Comparison of ENCODE assay signal across 12 cellular contexts in the genomic region with DNA sequence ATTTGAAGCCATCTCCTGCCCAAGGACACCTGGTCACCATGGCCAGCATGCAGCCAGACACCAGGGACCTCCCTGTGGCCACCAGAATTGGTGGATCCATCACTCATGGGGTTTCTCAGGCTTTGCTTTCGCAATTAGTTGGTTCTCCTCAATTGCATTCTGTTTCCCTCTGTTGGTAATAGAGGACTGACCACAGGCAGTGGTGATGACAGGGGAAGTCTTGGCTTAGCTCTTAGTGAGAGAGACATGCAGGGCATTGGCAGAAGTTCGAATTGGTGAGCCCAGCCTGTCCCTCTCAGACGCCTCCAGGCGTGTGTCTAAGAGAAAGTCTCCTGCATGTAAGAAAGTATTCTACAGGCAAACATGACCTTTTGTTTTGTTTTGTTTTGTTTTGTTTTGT. TPM values are rescaled to one million over a fixed set of nuclear protein-coding genes. Genes with fewer than 3 reads are reported as not detected.
DNase-seq lines count a peak whose midpoint lies in the region; ATAC-seq and TF ChIP-seq lines count a peak whose summit lies in the region.
"Had no signal": no experiment of that assay in that cellular context is flagged by ENCODE, and none has a peak within 500 bp of the region (broad histone marks: within the 10 kb centered on the region; RNA-seq: fewer than 3 reads in every experiment).

No MANE protein-coding gene starts in this region.

- H3K4me1 Mint-ChIP-seq in GM23338: no peaks in the 10 kb centered on the region
- no peaks in the 10 kb centered on the region for H3K4me1 Mint-ChIP-seq in CD8-positive, alpha-beta memory T cell

- H2AFZ ChIP-seq in trophoblast cell (ENCODE audit: insufficient read depth, low read length, poor library complexity) (no peak overlapping the region), GM23338 (no peak overlapping the region)

- peaks cover 4% of the 10 kb centered on the region; the same call in 1 of the 3 replicates for H3K9me3 Mint-ChIP-seq in GM23338
- no peaks in the 10 kb centered on the region for H3K9me3 Mint-ChIP-seq in CD8-positive, alpha-beta memory T cell
- H3K9me3 Mint-ChIP-seq: activated naive CD4-positive, alpha-beta T cell treated with anti-CD3 and anti-CD28 coated beads for 36 hours had no signal

- H2AK5ac ChIP-seq in trophoblast cell (ENCODE audit: low read length): no peak overlapping the region

- H3K79me2 ChIP-seq in trophoblast cell (ENCODE audit: control insufficient read depth, insufficient read depth, low read length, poor library complexity): no peaks in the 10 kb centered on the region
- H3K79me2 ChIP-seq in GM23338 (replicated peaks; ENCODE audit: insufficient read depth): no peaks in the 10 kb centered on the region

- H3K4me3 ChIP-seq in trophoblast cell (ENCODE audit: low read depth, low read length) (no peak overlapping the region), GM23338 (no peak overlapping the region), tibial nerve (no peak overlapping the region)
- H3K4me3 ChIP-seq in CD8-positive, alpha-beta memory T cell (ENCODE audit: low read length): no peak overlapping the region

- H4K12ac ChIP-seq in trophoblast cell (ENCODE audit: low read depth, low read length): no peak overlapping the region

- no peaks in the 10 kb centered on the region for H3K9me2 ChIP-seq in GM23338 (ENCODE audit: insufficient read depth)

- H3K27ac ChIP-seq in trophoblast cell (ENCODE audit: low read depth, low read length): no peak overlapping the region
- H3K27ac ChIP-seq in GM23338 (ENCODE audit: low read depth): no peak overlapping the region
- H3K27ac ChIP-seq in CD8-positive, alpha-beta memory T cell (ENCODE audit: low read depth, low read length): no peak overlapping the region
- H3K27ac ChIP-seq in tibial nerve: no peak overlapping the region
- H3K27ac ChIP-seq: RWPE1 had no signal

- DNase-seq in GM03348 (ENCODE audit: low spot score): peak; percentile 71
- DNase-seq in NOMO-1 treated with DMSO at 0.1 percent for 48 hours (lab: John Stamatoyannopoulos, UW; ENCODE audit: unreplicated experiment): peak; percentile 94
- peak; percentile 89 for DNase-seq in fibroblast of gingiva (ENCODE audit: low read depth)
- peak; percentile 73 to 81 for DNase-seq in trophoblast cell
- DNase-seq in GM23338 (ENCODE audit: low spot score): no peak
- DNase-seq in CD8-positive, alpha-beta memory T cell: no peak
- no peak for DNase-seq in tibial nerve (ENCODE audit: low spot score in 2 of 2)
- DNase-seq: activated naive CD4-positive, alpha-beta T cell treated with anti-CD3 and anti-CD28 coated beads for 36 hours; COR-L47 had no signal

- H3K4me1 ChIP-seq in trophoblast cell (ENCODE audit: control insufficient read depth in 1 of 2, insufficient read depth in 2 of 2, low read length in 2 of 2): peaks cover 13 to 15% of the 10 kb centered on the region in 2 experiments
- no peaks in the 10 kb centered on the region for H3K4me1 ChIP-seq in GM23338 (ENCODE audit: insufficient read depth)
- H3K4me1 ChIP-seq in CD8-positive, alpha-beta memory T cell (ENCODE audit: insufficient read depth, low read length): no peaks in the 10 kb centered on the region
- peaks cover 0 to 13% (median 0%) of the 10 kb centered on the region in 4 donors for H3K4me1 ChIP-seq in tibial nerve

- peaks cover 12% of the 10 kb centered on the region for H3K79me1 ChIP-seq in trophoblast cell (ENCODE audit: low read length)

- no peak overlapping the region for H3K4me2 ChIP-seq in trophoblast cell (ENCODE audit: low read length)
- no peak overlapping the region for H3K4me2 ChIP-seq in GM23338

- H3K36me3 ChIP-seq in trophoblast cell (ENCODE audit: control insufficient read depth in 1 of 2, insufficient read depth in 2 of 2, low read length in 2 of 2) (no peaks in the 10 kb centered on the region), GM23338 (ENCODE audit: insufficient read depth) (no peaks in the 10 kb centered on the region), tibial nerve (no peaks in the 10 kb centered on the region)
- H3K36me3 ChIP-seq in CD8-positive, alpha-beta memory T cell (ENCODE audit: insufficient read depth, low read length): no peaks in the 10 kb centered on the region

- H3K23ac ChIP-seq in trophoblast cell (ENCODE audit: low read length): no peak overlapping the region

- H4K8ac ChIP-seq in trophoblast cell (ENCODE audit: low read depth, low read length): no peak overlapping the region

- no peak overlapping the region for H2BK120ac ChIP-seq in trophoblast cell (ENCODE audit: insufficient read depth, low read length, poor library complexity)

- H3K4ac ChIP-seq in trophoblast cell (ENCODE audit: low read depth, low read length): no peak overlapping the region

- H3K27me3 ChIP-seq in trophoblast cell (ENCODE audit: insufficient read depth, low read length) (no peaks in the 10 kb centered on the region), GM23338 (ENCODE audit: insufficient read depth) (no peaks in the 10 kb centered on the region), tibial nerve (no peaks in the 10 kb centered on the region)
- H3K27me3 ChIP-seq in CD8-positive, alpha-beta memory T cell (ENCODE audit: insufficient read depth, low read length, poor library complexity, severe bottlenecking): no peaks in the 10 kb centered on the region

- peak overlapping the region; percentile 32 for H2BK12ac ChIP-seq in trophoblast cell (ENCODE audit: low read length)

- no peak for ATAC-seq in GM23338
- ATAC-seq in HG03045 (IDR thresholded peaks at IDR 0.05; ENCODE audit: unreplicated experiment): no peak

- no peak for TF ChIP-seq CTCF in GM23338 (conservative IDR thresholded peaks at IDR 0.05; ENCODE audit: low read depth in 2 of 2)
- no peak for TF ChIP-seq CTCF in tibial nerve (IDR thresholded peaks at IDR 0.05)

- TF ChIP-seq EP300 in tibial nerve (IDR thresholded peaks at IDR 0.05): no peak

- H3K4me3 Mint-ChIP-seq in GM23338: no peak overlapping the region
- no peak overlapping the region for H3K4me3 Mint-ChIP-seq in CD8-positive, alpha-beta memory T cell
- H3K4me3 Mint-ChIP-seq: activated naive CD4-positive, alpha-beta T cell treated with anti-CD3 and anti-CD28 coated beads for 36 hours had no signal

- no peak for TF ChIP-seq POLR2A in tibial nerve (IDR thresholded peaks at IDR 0.05)

- H3K36me3 Mint-ChIP-seq in GM23338 (ENCODE audit: low read depth): peaks cover 4% of the 10 kb centered on the region; the same call in 1 of the 3 replicates
- no peaks in the 10 kb centered on the region for H3K36me3 Mint-ChIP-seq in CD8-positive, alpha-beta memory T cell

- no peak overlapping the region for H3K9ac ChIP-seq in trophoblast cell (ENCODE audit: low read length)

- CTCF ChIA-PET in CD8-positive, alpha-beta memory T cell (lab: Charles Lee): no interaction called here

- POLR2A ChIA-PET in CD8-positive, alpha-beta memory T cell (lab: Charles Lee): no interaction called here

- H4K91ac ChIP-seq in trophoblast cell (ENCODE audit: low read depth, low read length): peak overlapping the region; percentile 32

- no CpG with 5 or more reads among the region's 4 CpGs for WGBS in trophoblast cell (ENCODE audit: extremely low coverage, insufficient coverage, insufficient read length)
- WGBS in tibial nerve, 2 donors: 75 to 80% methylated on average over 4 of the region's 4 CpGs

- H3K27me3 Mint-ChIP-seq in GM23338 (ENCODE audit: insufficient read depth, low read depth, poor library complexity): peaks cover 7% of the 10 kb centered on the region
- H3K27me3 Mint-ChIP-seq in CD8-positive, alpha-beta memory T cell: peaks cover 3 to 11% of the 10 kb centered on the region in 2 donors

- no peak overlapping the region for H2BK5ac ChIP-seq in trophoblast cell (ENCODE audit: low read depth, low read length, poor library complexity)

- no peaks in the 10 kb centered on the region for H3F3A ChIP-seq in GM23338 (replicated peaks; ENCODE audit: low read depth)

- H4K20me1 ChIP-seq in GM23338 (replicated peaks; ENCODE audit: insufficient read depth): no peaks in the 10 kb centered on the region

- no peak overlapping the region for H3K18ac ChIP-seq in trophoblast cell (ENCODE audit: low read length)

- no peak overlapping the region for H3K14ac ChIP-seq in trophoblast cell (ENCODE audit: low read length)

- H3K27ac Mint-ChIP-seq in GM23338: no peak overlapping the region
- no peak overlapping the region for H3K27ac Mint-ChIP-seq in CD8-positive, alpha-beta memory T cell
- H3K27ac Mint-ChIP-seq: activated naive CD4-positive, alpha-beta T cell treated with anti-CD3 and anti-CD28 coated beads for 36 hours had no signal

- H3K9me3 ChIP-seq in trophoblast cell (ENCODE audit: insufficient read depth, low read depth, low read length) (no peaks in the 10 kb centered on the region), tibial nerve (no peaks in the 10 kb centered on the region)
- H3K9me3 ChIP-seq in CD8-positive, alpha-beta memory T cell (ENCODE audit: low read length): no peaks in the 10 kb centered on the region

TF ChIP-seq in GM23338, 12 proteins besides CTCF, POLR2A, EP300 and RAD21 (continues in another document):
- TF ChIP-seq NANOG (IDR thresholded peaks at IDR 0.05; ENCODE audit: borderline replicate concordance) (no peak), ZNF331 (CRISPR knock-in tag; IDR thresholded peaks at IDR 0.05; ENCODE audit: low read depth) (no peak)

RNA-seq across cellular contexts. Expression of a gene that starts 21.3 kb away (rescaled TPM):
- 0.42 and 0.55 TPM in 2 replicates for polyA plus RNA-seq in trophoblast cell (2013)
- not detected in 2 replicates for total RNA-seq in GM23338 (2014; rRNA removed; shearing (Covaris generic))
- not detected in 2 replicates for polyA plus RNA-seq in GM23338 (2016; fragmentation: Nextera tagmentation; extraction: Ambion mirVana)
- total RNA-seq in CD8-positive, alpha-beta memory T cell: not detected
- polyA plus RNA-seq in CD8-positive, alpha-beta memory T cell: not detected
- total RNA-seq in tibial nerve: 1 to 10 TPM in 3 of 4 donors, not detected in 1; 2.3 to 6.3 (median 3.3) TPM
- total RNA-seq: activated naive CD4-positive, alpha-beta T cell treated with anti-CD3 and anti-CD28 coated beads for 36 hours; mucosa of gallbladder had no signal

RNA-seq across cellular contexts. Expression of a gene that starts 34.8 kb away (rescaled TPM):
- 0.08 and 0.10 TPM in 2 replicates for polyA plus RNA-seq in trophoblast cell (2013)
- total RNA-seq in GM23338 (2014; rRNA removed; shearing (Covaris generic)): not detected in 2 replicates
- polyA plus RNA-seq in GM23338 (2016; fragmentation: Nextera tagmentation; extraction: Ambion mirVana): not detected in 2 replicates
- not detected for total RNA-seq in CD8-positive, alpha-beta memory T cell
- polyA plus RNA-seq in CD8-positive, alpha-beta memory T cell: not detected
- total RNA-seq in tibial nerve: under 1 TPM in 1 of 4 donors, not detected in 3; 0.42 TPM
- total RNA-seq: activated naive CD4-positive, alpha-beta T cell treated with anti-CD3 and anti-CD28 coated beads for 36 hours; mucosa of gallbladder had no signal

RNA-seq across cellular contexts. Expression of a gene that starts 48.8 kb away (rescaled TPM):
- polyA plus RNA-seq in trophoblast cell (2013): 0.03 TPM in 2 replicates
- 0.17 TPM in 1 of 2 replicates, not detected in the other for total RNA-seq in GM23338 (2014; rRNA removed; shearing (Covaris generic))
- polyA plus RNA-seq in GM23338 (2016; fragmentation: Nextera tagmentation; extraction: Ambion mirVana): 0.07 TPM in 1 of 2 replicates, not detected in the other
- under 1 TPM; 0.13 to 0.16 TPM for total RNA-seq in CD8-positive, alpha-beta memory T cell
- not detected for polyA plus RNA-seq in CD8-positive, alpha-beta memory T cell
- total RNA-seq in tibial nerve: 1 to 10 TPM in 2 of 4 donors, under 1 TPM in 2; under 0.01 to 1.8 (median 1.1) TPM

Comparison
In these comparisons a context has a peak if more than half of its experiments do, and no peak if none do; other contexts are left out.
1. DNase-seq: peak in GM03348 (single experiment), NOMO-1 treated with DMSO at 0.1 percent for 48 hours (single experiment), fibroblast of gingiva (single experiment) and trophoblast cell (2 of 2); none in GM23338 (single experiment), CD8-positive, alpha-beta memory T cell (0 of 5) and tibial nerve (0 of 2).